ENCODE assay signal across 20 cellular contexts in genomic region chr5:176171171-176171760, GRCh38.
DNase-seq lines count a peak whose midpoint lies in the region; ATAC-seq and TF ChIP-seq lines count a peak whose summit lies in the region.
"Had no signal": no experiment of that assay in that cellular context is flagged by ENCODE, and none has a peak within 500 bp of the region (broad histone marks: within the 10 kb centered on the region; RNA-seq: fewer than 3 reads in every experiment).

No MANE protein-coding gene starts in this region.

- no peak for ATAC-seq in Right ventricle myocardium superior (ENCODE audit: poor library complexity)
- ATAC-seq: GM12878 had no signal

- peak; percentile 53 for DNase-seq in right atrium auricular region (ENCODE audit: low spot score)
- DNase-seq in Right ventricle myocardium superior: no peak
- DNase-seq in H7: peak; percentile 61
- DNase-seq in medulla oblongata (ENCODE audit: extremely low spot score): peak; percentile 51
- DNase-seq in pons (ENCODE audit: low spot score): peak; percentile 15
- DNase-seq in DMS53 (lab: John Stamatoyannopoulos, UW): no peak
- DNase-seq in activated CD4-positive, CD25-positive, alpha-beta regulatory T cell (lab: John Stamatoyannopoulos, UW): no peak
- DNase-seq in COLO829 (ENCODE audit: low spot score): no peak
- DNase-seq: ACHN; BE2C; Caco-2; CD4-positive, CD25-positive, alpha-beta regulatory T cell; CD8-positive, alpha-beta memory T cell; DND-41; EL; GOT3; H9; IMR-90 had no signal

- no peak overlapping the region for H3K27ac ChIP-seq in right atrium auricular region

- no peak for TF ChIP-seq CTCF in right atrium auricular region (IDR thresholded peaks at IDR 0.05)

- H3K36me3 ChIP-seq in right atrium auricular region: no peaks in the 10 kb centered on the region
- no peaks in the 10 kb centered on the region for H3K36me3 ChIP-seq in H7 (replicated peaks; ENCODE audit: control insufficient read depth, insufficient read depth, low read length)
- H3K36me3 ChIP-seq: BE2C had no signal

- no peak overlapping the region for H3K4me3 ChIP-seq in right atrium auricular region
- H3K4me3 ChIP-seq in H7 (ENCODE audit: insufficient read depth, low read depth, low read length): no peak overlapping the region
- H3K4me3 ChIP-seq: GM12878, K562 had no signal

- no peaks in the 10 kb centered on the region for H3K9me3 ChIP-seq in right atrium auricular region
- H3K9me3 ChIP-seq: BE2C, Caco-2 had no signal

- H3K27me3 ChIP-seq in right atrium auricular region (no peaks in the 10 kb centered on the region), H7 (ENCODE audit: control insufficient read depth, insufficient read depth, low read length) (peaks cover 2% of the 10 kb centered on the region)

- H3K4me1 ChIP-seq in right atrium auricular region: no peaks in the 10 kb centered on the region
- H3K4me1 ChIP-seq: BE2C, Caco-2 had no signal

- intact Hi-C loops in Right ventricle myocardium superior (cut with DNase I): no loop called here

Comparison
In these comparisons a context has a peak if more than half of its experiments do, and no peak if none do; other contexts are left out.
1. DNase-seq: peak in right atrium auricular region (single experiment), H7 (single experiment), medulla oblongata (single experiment) and pons (single experiment); none in Right ventricle myocardium superior (single experiment), DMS53 (single experiment), activated CD4-positive, CD25-positive, alpha-beta regulatory T cell (0 of 4) and COLO829 (single experiment).